Comparison of ENCODE assay signal across 1 cellular context in the genomic region with DNA sequence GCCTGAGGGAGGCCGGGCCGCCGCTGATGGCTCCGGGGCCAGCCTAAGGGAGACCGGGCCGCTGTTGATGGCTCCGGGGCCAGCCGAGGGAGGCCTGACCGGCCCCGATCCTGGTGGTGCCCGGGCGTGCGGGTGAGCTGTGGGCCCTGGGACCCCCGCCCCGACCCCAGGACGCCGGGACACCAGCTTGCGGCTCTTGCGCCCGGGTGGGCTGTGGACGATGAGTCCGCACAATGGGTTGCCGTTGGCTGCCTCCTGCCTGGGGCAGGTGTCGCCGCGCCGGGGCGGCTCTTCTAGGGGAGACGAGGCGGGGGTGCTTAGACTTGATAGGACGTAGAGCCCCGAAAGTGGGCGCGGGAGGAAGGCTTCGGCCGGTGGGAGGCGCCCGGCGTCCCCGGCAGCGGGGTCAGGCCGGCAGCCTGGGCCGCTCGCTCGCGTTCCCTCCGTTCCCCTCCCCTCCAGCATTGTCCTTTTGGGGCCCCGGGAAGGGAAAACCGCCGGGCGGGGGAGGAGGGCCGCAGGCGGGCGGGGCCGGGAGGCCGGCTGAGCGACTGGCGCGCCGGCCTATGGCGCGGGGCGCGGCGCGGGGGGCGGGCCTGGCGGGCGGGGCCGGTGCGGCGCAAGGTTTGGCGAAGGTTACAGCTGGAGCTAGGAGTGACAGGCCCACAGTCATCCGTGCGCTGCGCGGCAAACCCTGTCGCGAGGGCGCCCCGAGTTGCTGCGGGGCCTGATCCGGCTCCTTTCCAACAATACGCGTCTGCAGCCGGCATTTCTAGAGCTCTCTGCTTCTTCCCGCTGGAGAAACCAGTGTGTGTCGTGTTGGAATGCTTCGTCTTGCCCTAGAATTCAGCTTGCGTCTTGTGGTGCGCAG.
TF ChIP-seq lines count a peak whose summit lies in the region.

No MANE protein-coding gene starts in this region.

TF ChIP-seq in H1, 55 proteins besides CTCF, POLR2A, EP300 and RAD21:
- TF ChIP-seq, protein P1, sequence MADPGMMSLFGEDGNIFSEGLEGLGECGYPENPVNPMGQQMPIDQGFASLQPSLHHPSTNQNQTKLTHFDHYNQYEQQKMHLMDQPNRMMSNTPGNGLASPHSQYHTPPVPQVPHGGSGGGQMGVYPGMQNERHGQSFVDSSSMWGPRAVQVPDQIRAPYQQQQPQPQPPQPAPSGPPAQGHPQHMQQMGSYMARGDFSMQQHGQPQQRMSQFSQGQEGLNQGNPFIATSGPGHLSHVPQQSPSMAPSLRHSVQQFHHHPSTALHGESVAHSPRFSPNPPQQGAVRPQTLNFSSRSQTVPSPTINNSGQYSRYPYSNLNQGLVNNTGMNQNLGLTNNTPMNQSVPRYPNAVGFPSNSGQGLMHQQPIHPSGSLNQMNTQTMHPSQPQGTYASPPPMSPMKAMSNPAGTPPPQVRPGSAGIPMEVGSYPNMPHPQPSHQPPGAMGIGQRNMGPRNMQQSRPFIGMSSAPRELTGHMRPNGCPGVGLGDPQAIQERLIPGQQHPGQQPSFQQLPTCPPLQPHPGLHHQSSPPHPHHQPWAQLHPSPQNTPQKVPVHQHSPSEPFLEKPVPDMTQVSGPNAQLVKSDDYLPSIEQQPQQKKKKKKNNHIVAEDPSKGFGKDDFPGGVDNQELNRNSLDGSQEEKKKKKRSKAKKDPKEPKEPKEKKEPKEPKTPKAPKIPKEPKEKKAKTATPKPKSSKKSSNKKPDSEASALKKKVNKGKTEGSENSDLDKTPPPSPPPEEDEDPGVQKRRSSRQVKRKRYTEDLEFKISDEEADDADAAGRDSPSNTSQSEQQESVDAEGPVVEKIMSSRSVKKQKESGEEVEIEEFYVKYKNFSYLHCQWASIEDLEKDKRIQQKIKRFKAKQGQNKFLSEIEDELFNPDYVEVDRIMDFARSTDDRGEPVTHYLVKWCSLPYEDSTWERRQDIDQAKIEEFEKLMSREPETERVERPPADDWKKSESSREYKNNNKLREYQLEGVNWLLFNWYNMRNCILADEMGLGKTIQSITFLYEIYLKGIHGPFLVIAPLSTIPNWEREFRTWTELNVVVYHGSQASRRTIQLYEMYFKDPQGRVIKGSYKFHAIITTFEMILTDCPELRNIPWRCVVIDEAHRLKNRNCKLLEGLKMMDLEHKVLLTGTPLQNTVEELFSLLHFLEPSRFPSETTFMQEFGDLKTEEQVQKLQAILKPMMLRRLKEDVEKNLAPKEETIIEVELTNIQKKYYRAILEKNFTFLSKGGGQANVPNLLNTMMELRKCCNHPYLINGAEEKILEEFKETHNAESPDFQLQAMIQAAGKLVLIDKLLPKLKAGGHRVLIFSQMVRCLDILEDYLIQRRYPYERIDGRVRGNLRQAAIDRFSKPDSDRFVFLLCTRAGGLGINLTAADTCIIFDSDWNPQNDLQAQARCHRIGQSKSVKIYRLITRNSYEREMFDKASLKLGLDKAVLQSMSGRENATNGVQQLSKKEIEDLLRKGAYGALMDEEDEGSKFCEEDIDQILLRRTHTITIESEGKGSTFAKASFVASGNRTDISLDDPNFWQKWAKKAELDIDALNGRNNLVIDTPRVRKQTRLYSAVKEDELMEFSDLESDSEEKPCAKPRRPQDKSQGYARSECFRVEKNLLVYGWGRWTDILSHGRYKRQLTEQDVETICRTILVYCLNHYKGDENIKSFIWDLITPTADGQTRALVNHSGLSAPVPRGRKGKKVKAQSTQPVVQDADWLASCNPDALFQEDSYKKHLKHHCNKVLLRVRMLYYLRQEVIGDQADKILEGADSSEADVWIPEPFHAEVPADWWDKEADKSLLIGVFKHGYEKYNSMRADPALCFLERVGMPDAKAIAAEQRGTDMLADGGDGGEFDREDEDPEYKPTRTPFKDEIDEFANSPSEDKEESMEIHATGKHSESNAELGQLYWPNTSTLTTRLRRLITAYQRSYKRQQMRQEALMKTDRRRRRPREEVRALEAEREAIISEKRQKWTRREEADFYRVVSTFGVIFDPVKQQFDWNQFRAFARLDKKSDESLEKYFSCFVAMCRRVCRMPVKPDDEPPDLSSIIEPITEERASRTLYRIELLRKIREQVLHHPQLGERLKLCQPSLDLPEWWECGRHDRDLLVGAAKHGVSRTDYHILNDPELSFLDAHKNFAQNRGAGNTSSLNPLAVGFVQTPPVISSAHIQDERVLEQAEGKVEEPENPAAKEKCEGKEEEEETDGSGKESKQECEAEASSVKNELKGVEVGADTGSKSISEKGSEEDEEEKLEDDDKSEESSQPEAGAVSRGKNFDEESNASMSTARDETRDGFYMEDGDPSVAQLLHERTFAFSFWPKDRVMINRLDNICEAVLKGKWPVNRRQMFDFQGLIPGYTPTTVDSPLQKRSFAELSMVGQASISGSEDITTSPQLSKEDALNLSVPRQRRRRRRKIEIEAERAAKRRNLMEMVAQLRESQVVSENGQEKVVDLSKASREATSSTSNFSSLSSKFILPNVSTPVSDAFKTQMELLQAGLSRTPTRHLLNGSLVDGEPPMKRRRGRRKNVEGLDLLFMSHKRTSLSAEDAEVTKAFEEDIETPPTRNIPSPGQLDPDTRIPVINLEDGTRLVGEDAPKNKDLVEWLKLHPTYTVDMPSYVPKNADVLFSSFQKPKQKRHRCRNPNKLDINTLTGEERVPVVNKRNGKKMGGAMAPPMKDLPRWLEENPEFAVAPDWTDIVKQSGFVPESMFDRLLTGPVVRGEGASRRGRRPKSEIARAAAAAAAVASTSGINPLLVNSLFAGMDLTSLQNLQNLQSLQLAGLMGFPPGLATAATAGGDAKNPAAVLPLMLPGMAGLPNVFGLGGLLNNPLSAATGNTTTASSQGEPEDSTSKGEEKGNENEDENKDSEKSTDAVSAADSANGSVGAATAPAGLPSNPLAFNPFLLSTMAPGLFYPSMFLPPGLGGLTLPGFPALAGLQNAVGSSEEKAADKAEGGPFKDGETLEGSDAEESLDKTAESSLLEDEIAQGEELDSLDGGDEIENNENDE (IDR thresholded peaks at IDR 0.05; ENCODE audit: insufficient replicate concordance, low read length) = no peak
- no peak for TF ChIP-seq KDM1A (IDR thresholded peaks at IDR 0.05; ENCODE audit: borderline replicate concordance, low read length)
- peak; percentile 87 for TF ChIP-seq ASH2L (IDR thresholded peaks at IDR 0.05; ENCODE audit: low read length)
- peak in 1 of 2 experiments; percentile 93; a peak in 2 of 4 replicates for TF ChIP-seq HDAC2 (IDR thresholded peaks at IDR 0.05; ENCODE audit: borderline replicate concordance in 1 of 2, low read depth in 2 of 2, low read length in 2 of 2)
- peak; percentile 61 for TF ChIP-seq TAF1 (IDR thresholded peaks at IDR 0.05; ENCODE audit: low read depth, low read length)
- TF ChIP-seq CHD2 (IDR thresholded peaks at IDR 0.05; ENCODE audit: low read length) = peak; percentile 31; the same call in 1 of the 2 replicates
- no peak for TF ChIP-seq CBX8 (IDR thresholded peaks at IDR 0.05; ENCODE audit: borderline replicate concordance, low read depth, low read length)
- TF ChIP-seq TEAD4 (IDR thresholded peaks at IDR 0.05; ENCODE audit: low read depth, low read length) = no peak
- 0 out of 2 replicates have a peak, but pooled peaks have one; percentile 55 for TF ChIP-seq TBP (IDR thresholded peaks at IDR 0.05; ENCODE audit: low read depth, low read length)
- peak; percentile 59; the same call in 1 of the 2 replicates for TF ChIP-seq RBBP5 (IDR thresholded peaks at IDR 0.05; ENCODE audit: borderline replicate concordance, low read depth, low read length)
- TF ChIP-seq, protein P2, sequence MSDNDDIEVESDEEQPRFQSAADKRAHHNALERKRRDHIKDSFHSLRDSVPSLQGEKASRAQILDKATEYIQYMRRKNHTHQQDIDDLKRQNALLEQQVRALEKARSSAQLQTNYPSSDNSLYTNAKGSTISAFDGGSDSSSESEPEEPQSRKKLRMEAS (IDR thresholded peaks at IDR 0.05) = peak; percentile 15; the same call in 1 of the 2 replicates
- TF ChIP-seq, protein P3, sequence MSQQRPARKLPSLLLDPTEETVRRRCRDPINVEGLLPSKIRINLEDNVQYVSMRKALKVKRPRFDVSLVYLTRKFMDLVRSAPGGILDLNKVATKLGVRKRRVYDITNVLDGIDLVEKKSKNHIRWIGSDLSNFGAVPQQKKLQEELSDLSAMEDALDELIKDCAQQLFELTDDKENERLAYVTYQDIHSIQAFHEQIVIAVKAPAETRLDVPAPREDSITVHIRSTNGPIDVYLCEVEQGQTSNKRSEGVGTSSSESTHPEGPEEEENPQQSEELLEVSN (IDR thresholded peaks at IDR 0.05) = no peak
- TF ChIP-seq NANOG (IDR thresholded peaks at IDR 0.05; ENCODE audit: insufficient read depth, low read depth, low read length, poor library complexity, severe bottlenecking) = no peak
- TF ChIP-seq GABPA (IDR thresholded peaks at IDR 0.05; ENCODE audit: borderline replicate concordance, insufficient read depth, low read length) = no peak
- TF ChIP-seq TCF12 (IDR thresholded peaks at IDR 0.05; ENCODE audit: low read depth, low read length) = no peak
- no peak for TF ChIP-seq CTBP2 (IDR thresholded peaks at IDR 0.05; ENCODE audit: borderline replicate concordance, insufficient read depth, insufficient read length, low read length)
- TF ChIP-seq SIN3A (conservative IDR thresholded peaks at IDR 0.05 in 1 of 2, IDR thresholded peaks at IDR 0.05 in 1 of 2; ENCODE audit: low read depth in 1 of 2, low read length in 2 of 2) = peak; percentile 90 to 96; a peak in 3 of 4 replicates
- TF ChIP-seq POLR2AphosphoS5 (IDR thresholded peaks at IDR 0.05; ENCODE audit: low read depth, low read length) = peak; percentile 52; the same call in 1 of the 2 replicates
- peak; percentile 66 for TF ChIP-seq PHF8 (conservative IDR thresholded peaks at IDR 0.05; ENCODE audit: low read depth, low read length)
